Comparison of ENCODE assay signal across 31 cellular contexts in genomic region chr22:47705350-47705749, GRCh38.
"Had no signal": no experiment of that assay in that cellular context is flagged by ENCODE, and none has a peak within 500 bp of the region (broad histone marks: within the 10 kb centered on the region; RNA-seq: fewer than 3 reads in every experiment).

No MANE protein-coding gene starts in this region.

- ATAC-seq: naive thymus-derived CD8-positive, alpha-beta T cell; psoas muscle; right cardiac atrium; sciatic nerve; stimulated activated memory B cell treated with anti-CD40 and anti-IgM and Interleukin-4, amounts not matched to agents 10 μg/mL and 1 μg/mL and 100 μg/mL, for 72 hours; stimulated activated naive CD8-positive, alpha-beta T cell treated with anti-CD3 and anti-CD28 coated beads, Interleukin-15, amount 100 ng/mL, for 72 hours; stimulated activated naive CD8-positive, alpha-beta T cell treated with anti-CD3 and anti-CD28 coated beads, Interleukin-15, Interleukin-2, amounts not matched to agents 100 U/mL and 50 U/mL, for 24 hours; upper lobe of right lung had no signal

- H3K9ac ChIP-seq: neural progenitor cell, parathyroid adenoma had no signal

- H3K27me3 ChIP-seq: neural progenitor cell, ovary, suprapubic skin, testis, tibial artery, transverse colon had no signal

- H3K9me3 ChIP-seq: ovary, psoas muscle, spleen, suprapubic skin, testis, tibial artery, transverse colon, upper lobe of right lung, uterus had no signal

- H2AFZ ChIP-seq: neural progenitor cell, parathyroid adenoma had no signal

- DNase-seq: naive thymus-derived CD8-positive, alpha-beta T cell; occipital lobe; ovary; posterior cingulate gyrus; psoas muscle; right cardiac atrium; spleen; stimulated activated CD4-positive, alpha-beta T cell treated with anti-CD3 and anti-CD28 coated beads, Interleukin-12 subunit alpha, Interleukin-12 subunit beta, amount 100 ng/mL, for 4 hours; stimulated activated CD4-positive, alpha-beta T cell treated with anti-CD3 and anti-CD28 coated beads, Interleukin-1b, Interleukin-23, amount 100 ng/mL, for 48 hours; stimulated activated CD4-positive, alpha-beta T cell treated with anti-CD3 and anti-CD28 coated beads, Interleukin-4, amount 100 ng/mL, for 1 hour; stimulated activated CD4-positive, alpha-beta T cell treated with anti-CD3 and anti-CD28 coated beads, Interleukin-4, amount 100 ng/mL, for 4 hours; stimulated activated CD8-positive, alpha-beta memory T cell treated with anti-CD3 and anti-CD28 coated beads, Interleukin-4, amount 100 ng/mL, for 48 hours; stimulated activated naive CD4-positive, alpha-beta T cell; stimulated activated naive CD8-positive, alpha-beta T cell treated with anti-CD3 and anti-CD28 coated beads, Interleukin-15, amount 100 ng/mL, for 72 hours; stimulated activated naive CD8-positive, alpha-beta T cell treated with anti-CD3 and anti-CD28 coated beads, Interleukin-15, Interleukin-2, amounts not matched to agents 100 U/mL and 50 U/mL, for 24 hours; substantia nigra; testis; tibial artery; transverse colon; upper lobe of right lung; uterus had no signal

- H3K4me1 ChIP-seq: neural progenitor cell, parathyroid adenoma, psoas muscle, spleen, suprapubic skin, testis, tibial artery, transverse colon, upper lobe of right lung, uterus had no signal

- H3K4me1 Mint-ChIP-seq: naive thymus-derived CD8-positive, alpha-beta T cell; nephron; neural progenitor cell; stimulated activated memory B cell treated with anti-CD40 and anti-IgM and Interleukin-4, amounts not matched to agents 10 μg/mL and 1 μg/mL and 100 μg/mL, for 72 hours; stimulated activated naive CD8-positive, alpha-beta T cell treated with anti-CD3 and anti-CD28 coated beads, Interleukin-15, amount 100 ng/mL, for 72 hours had no signal

- H3K4me2 ChIP-seq: neural progenitor cell, smooth muscle cell had no signal

- H3K9me3 Mint-ChIP-seq: naive thymus-derived CD8-positive, alpha-beta T cell; stimulated activated naive CD8-positive, alpha-beta T cell treated with anti-CD3 and anti-CD28 coated beads, Interleukin-15, amount 100 ng/mL, for 72 hours; type B pancreatic cell had no signal

- H3K79me2 ChIP-seq: parathyroid adenoma had no signal

- H3K27ac Mint-ChIP-seq: naive thymus-derived CD8-positive, alpha-beta T cell; nephron; neural progenitor cell; progenitor cell of endocrine pancreas; stimulated activated memory B cell treated with anti-CD40 and anti-IgM and Interleukin-4, amounts not matched to agents 10 μg/mL and 1 μg/mL and 100 μg/mL, for 72 hours; stimulated activated naive CD8-positive, alpha-beta T cell treated with anti-CD3 and anti-CD28 coated beads, Interleukin-15, amount 100 ng/mL, for 72 hours; type B pancreatic cell had no signal

- H3K27ac ChIP-seq: neural progenitor cell, ovary, parathyroid adenoma, psoas muscle, skin epidermis, spleen, suprapubic skin, testis, tibial artery, transverse colon, upper lobe of right lung, uterus had no signal

- H3K4me3 Mint-ChIP-seq: naive thymus-derived CD8-positive, alpha-beta T cell; nephron; neural progenitor cell; stimulated activated memory B cell treated with anti-CD40 and anti-IgM and Interleukin-4, amounts not matched to agents 10 μg/mL and 1 μg/mL and 100 μg/mL, for 72 hours; stimulated activated naive CD8-positive, alpha-beta T cell treated with anti-CD3 and anti-CD28 coated beads, Interleukin-15, amount 100 ng/mL, for 72 hours; type B pancreatic cell had no signal

- H3K36me3 Mint-ChIP-seq: naive thymus-derived CD8-positive, alpha-beta T cell; neural progenitor cell; stimulated activated memory B cell treated with anti-CD40 and anti-IgM and Interleukin-4, amounts not matched to agents 10 μg/mL and 1 μg/mL and 100 μg/mL, for 72 hours; type B pancreatic cell had no signal

- H3K4me3 ChIP-seq: neural progenitor cell, ovary, psoas muscle, skin epidermis, smooth muscle cell, spleen, suprapubic skin, testis, tibial artery, transverse colon, upper lobe of right lung, uterus had no signal

- H3K36me3 ChIP-seq: neural progenitor cell, ovary, spleen, suprapubic skin, tibial artery, transverse colon, upper lobe of right lung, uterus had no signal
